Comparison of ENCODE assay signal across 8 cellular contexts in genomic region chr22:40346178-40347064, GRCh38. TPM values are rescaled to one million over a fixed set of nuclear protein-coding genes. Genes with fewer than 3 reads are reported as not detected.
DNase-seq lines count a peak whose midpoint lies in the region; ATAC-seq and TF ChIP-seq lines count a peak whose summit lies in the region.

Gene ADSL (plus strand): TSS chr22:40346500. CDS start chr22:40346559, 59 bp downstream.

- peaks cover 51% of the 10 kb centered on the region for H3K79me2 ChIP-seq in Karpas-422 (ENCODE audit: low read length)

- H3K27ac ChIP-seq in Karpas-422 (ENCODE audit: low read length) = peak within 1 kb of the TSS; percentile 93

- H3K9ac ChIP-seq in Karpas-422 (ENCODE audit: low read length) = peak within 1 kb of the TSS; percentile 89

- H3K4me3 ChIP-seq in Karpas-422 (ENCODE audit: low read length) (peak within 1 kb of the TSS; percentile 87), fibroblast of the aortic adventitia (ENCODE audit: low read depth, low read length) (peak within 1 kb of the TSS; percentile 95)

- no peaks in the 10 kb centered on the region for H3K27me3 ChIP-seq in Karpas-422 (ENCODE audit: low read length)

- H3K27me3 Mint-ChIP-seq in nephron progenitor cell (ENCODE audit: low read depth, poor library complexity) = peaks cover 8% of the 10 kb centered on the region
- H3K27me3 Mint-ChIP-seq in stimulated activated naive CD8-positive, alpha-beta T cell treated with anti-CD3 and anti-CD28 coated beads, Interleukin-15, Interleukin-2, amounts not matched to agents 100 ng/mL and 50 ng/mL, for 24 hours = no peaks in the 10 kb centered on the region

- peak within 1 kb of the TSS; percentile 99 for H3K27ac Mint-ChIP-seq in nephron progenitor cell
- peak within 1 kb of the TSS; percentile 98 for H3K27ac Mint-ChIP-seq in stimulated activated naive CD8-positive, alpha-beta T cell treated with anti-CD3 and anti-CD28 coated beads, Interleukin-15, Interleukin-2, amounts not matched to agents 100 ng/mL and 50 ng/mL, for 24 hours

- ATAC-seq in GM21737 (IDR thresholded peaks at IDR 0.05; ENCODE audit: unreplicated experiment) = peak; percentile 87

- no peaks in the 10 kb centered on the region for H3K9me2 ChIP-seq in Karpas-422 (replicated peaks; ENCODE audit: insufficient read depth, low read length)

- TF ChIP-seq CTCF in fibroblast of the aortic adventitia (IDR thresholded peaks at IDR 0.05; ENCODE audit: insufficient read depth, low read length) = peak; percentile 14
- TF ChIP-seq CTCF in nephron progenitor cell (IDR thresholded peaks at IDR 0.05) = no peak

- DNase-seq in DMS79 treated with DMSO at 0.1 percent for 48 hours (lab: John Stamatoyannopoulos, UW) (peak; percentile 28), Karpas-422 (peak; percentile 95), SHP77 treated with DMSO at 0.1 percent for 48 hours (lab: John Stamatoyannopoulos, UW) (peak; percentile 49), fibroblast of the aortic adventitia (ENCODE audit: low read depth) (peak; percentile 78), nephron progenitor cell (peak; percentile 91)
- DNase-seq in activated effector memory CD4-positive, alpha-beta T cell treated with anti-CD3 and anti-CD28 coated beads, Interleukin-2, amount 50 U/mL, for 16 hours = peak; percentile 94

- no peaks in the 10 kb centered on the region for H3K9me3 ChIP-seq in Karpas-422 (ENCODE audit: low read length)

- peak within 1 kb of the TSS; percentile 90 for H3K4me2 ChIP-seq in Karpas-422 (ENCODE audit: low read depth, low read length, poor library complexity, severe bottlenecking)

- no peak within 1 kb of the TSS for H2AFZ ChIP-seq in Karpas-422 (ENCODE audit: low read length)

- H3K4me1 ChIP-seq in Karpas-422 (ENCODE audit: low read length) = peaks cover 25% of the 10 kb centered on the region

- no peaks in the 10 kb centered on the region for H3K9me3 Mint-ChIP-seq in nephron progenitor cell
- no peaks in the 10 kb centered on the region for H3K9me3 Mint-ChIP-seq in stimulated activated naive CD8-positive, alpha-beta T cell treated with anti-CD3 and anti-CD28 coated beads, Interleukin-15, Interleukin-2, amounts not matched to agents 100 ng/mL and 50 ng/mL, for 24 hours

- H3K36me3 ChIP-seq in Karpas-422 (ENCODE audit: insufficient read depth, low read length) = peaks cover 21% of the 10 kb centered on the region

- H4K20me1 ChIP-seq in Karpas-422 (ENCODE audit: insufficient read depth, low read depth, low read length) = 0 out of 2 replicates have a peak, but pooled peaks cover 4% of the 10 kb centered on the region

- peaks cover 19% of the 10 kb centered on the region for H3K36me3 Mint-ChIP-seq in nephron progenitor cell (ENCODE audit: low read depth)
- H3K36me3 Mint-ChIP-seq in stimulated activated naive CD8-positive, alpha-beta T cell treated with anti-CD3 and anti-CD28 coated beads, Interleukin-15, Interleukin-2, amounts not matched to agents 100 ng/mL and 50 ng/mL, for 24 hours (ENCODE audit: low read depth) = peaks cover 30% of the 10 kb centered on the region

- H3K4me1 Mint-ChIP-seq in nephron progenitor cell = peaks cover 27% of the 10 kb centered on the region
- H3K4me1 Mint-ChIP-seq in stimulated activated naive CD8-positive, alpha-beta T cell treated with anti-CD3 and anti-CD28 coated beads, Interleukin-15, Interleukin-2, amounts not matched to agents 100 ng/mL and 50 ng/mL, for 24 hours (ENCODE audit: low read depth) = peaks cover 50% of the 10 kb centered on the region

- peak within 1 kb of the TSS; percentile 98 for H3K4me3 Mint-ChIP-seq in nephron progenitor cell
- peak within 1 kb of the TSS; percentile 99 for H3K4me3 Mint-ChIP-seq in stimulated activated naive CD8-positive, alpha-beta T cell treated with anti-CD3 and anti-CD28 coated beads, Interleukin-15, Interleukin-2, amounts not matched to agents 100 ng/mL and 50 ng/mL, for 24 hours

RNA-seq across cellular contexts. Expression of gene ADSL, which starts in this region (rescaled TPM):
- 165 and 188 TPM in 2 replicates for total RNA-seq in Karpas-422 (2014; rRNA removed; shearing (Covaris generic); ENCODE audit: low replicate concordance)
- 84.8 and 107 TPM in 2 replicates for total RNA-seq in fibroblast of the aortic adventitia (ENCODE audit: low replicate concordance)

Comparison
In these comparisons a context has a peak if more than half of its experiments do, and no peak if none do; other contexts are left out.
1. Peak in every context shown above with its lines: DNase-seq, ATAC-seq, H3K4me3 ChIP-seq and H3K27ac ChIP-seq.
2. DNase-seq: peak in every context shown above with its lines; median percentile 95 in Karpas-422; 94 in activated effector memory CD4-positive, alpha-beta T cell treated with anti-CD3 and anti-CD28 coated beads, Interleukin-2, amount 50 U/mL, for 16 hours; 91 in nephron progenitor cell; 78 in fibroblast of the aortic adventitia; 49 in SHP77 treated with DMSO at 0.1 percent for 48 hours; 28 in DMS79 treated with DMSO at 0.1 percent for 48 hours.